26 cellular contexts compared by ENCODE assay signal in genomic region chr13:74889321-74889720, GRCh38.
DNase-seq lines count a peak whose midpoint lies in the region; ATAC-seq and TF ChIP-seq lines count a peak whose summit lies in the region.
"Had no signal": no experiment of that assay in that cellular context is flagged by ENCODE, and none has a peak within 500 bp of the region (broad histone marks: within the 10 kb centered on the region; RNA-seq: fewer than 3 reads in every experiment).

No MANE protein-coding gene starts in this region.

- H3K27ac ChIP-seq in ACC112 (ENCODE audit: low read depth, low read length) = no peak overlapping the region
- H3K27ac ChIP-seq in RWPE2 (ENCODE audit: poor library complexity, severe bottlenecking) = peak overlapping the region; percentile 97
- H3K27ac ChIP-seq in thyroid gland = no peak overlapping the region
- H3K27ac ChIP-seq: left lung, skin epidermis, tibial artery had no signal

- ATAC-seq in RWPE2 (ENCODE audit: low read depth) = peak; percentile 69
- no peak for ATAC-seq in HG03432 (IDR thresholded peaks at IDR 0.05; ENCODE audit: unreplicated experiment)
- ATAC-seq in stimulated activated effector memory CD8-positive, alpha-beta T cell treated with anti-CD3 and anti-CD28 coated beads, Interleukin-12 subunit alpha, Interleukin-12 subunit beta, amount 100 ng/mL, for 72 hours = no peak
- ATAC-seq: activated CD4-positive, CD25-positive, alpha-beta regulatory T cell treated with anti-CD3 and anti-CD28 coated beads, Interleukin-2, amount 50 U/mL, for 24 hours; activated CD8-positive, alpha-beta T cell treated with anti-CD3 and anti-CD28 coated beads for 36 hours; esophagus mucosa; left lung; mucosa of descending colon; stimulated activated naive CD8-positive, alpha-beta T cell treated with anti-CD3 and anti-CD28 coated beads, Interleukin-15, Interleukin-2, amounts not matched to agents 100 U/mL and 50 U/mL, for 24 hours had no signal

- TF ChIP-seq CTCF in RWPE2 (IDR thresholded peaks at IDR 0.05; ENCODE audit: poor library complexity, severe bottlenecking) (no peak), fibroblast of villous mesenchyme (IDR thresholded peaks at IDR 0.05; ENCODE audit: insufficient read depth, low read depth, low read length) (no peak), thyroid gland (IDR thresholded peaks at IDR 0.05) (no peak)

- H3K4me1 Mint-ChIP-seq in stimulated activated effector memory CD8-positive, alpha-beta T cell treated with anti-CD3 and anti-CD28 coated beads, Interleukin-12 subunit alpha, Interleukin-12 subunit beta, amount 100 ng/mL, for 72 hours = peaks cover 6% of the 10 kb centered on the region

- peaks cover 31% of the 10 kb centered on the region for H3K4me1 ChIP-seq in ACC112 (ENCODE audit: control insufficient read depth, insufficient read depth, low read length, unreplicated experiment)
- H3K4me1 ChIP-seq in RWPE2 (ENCODE audit: insufficient read depth, poor library complexity, severe bottlenecking) = peaks cover 36% of the 10 kb centered on the region
- H3K4me1 ChIP-seq in thyroid gland = no peaks in the 10 kb centered on the region
- H3K4me1 ChIP-seq: left lung, tibial artery had no signal

- intact Hi-C loops in thyroid gland (cut with DNase I) = no loop called here

- H3K36me3 Mint-ChIP-seq in stimulated activated effector memory CD8-positive, alpha-beta T cell treated with anti-CD3 and anti-CD28 coated beads, Interleukin-12 subunit alpha, Interleukin-12 subunit beta, amount 100 ng/mL, for 72 hours = no peaks in the 10 kb centered on the region

- DNase-seq in HT-29 (ENCODE audit: low spot score) (peak; percentile 79), RWPE2 (ENCODE audit: low spot score) (no peak), fibroblast of villous mesenchyme (ENCODE audit: low read depth) (peak; percentile 14), thyroid gland (no peak), MV-4-11 (lab: John Stamatoyannopoulos, UW) (no peak)
- no peak for DNase-seq in stimulated activated effector memory CD8-positive, alpha-beta T cell treated with anti-CD3 and anti-CD28 coated beads, Interleukin-12 subunit alpha, Interleukin-12 subunit beta, amount 100 ng/mL, for 72 hours (ENCODE audit: low spot score in 2 of 2)
- DNase-seq: activated CD8-positive, alpha-beta T cell treated with anti-CD3 and anti-CD28 coated beads for 36 hours; activated naive CD4-positive, alpha-beta T cell; activated T-cell treated with anti-CD3 and anti-CD28 coated beads, Interleukin-2, amount 50 U/mL, for 1 hour; DMS79; KG1; left lung; mucosa of descending colon; NCI-H1092 treated with DMSO at 0.1 percent for 48 hours; NCI-H2171; NK-92 treated with Interleukin-12 subunit alpha and Interleukin-12 subunit beta, amount 100 ng/mL, for 24 hours; stimulated activated CD4-positive, alpha-beta T cell treated with anti-CD3 and anti-CD28 coated beads, Interleukin-2, amount 100 ng/mL, for 48 hours; stimulated activated naive CD8-positive, alpha-beta T cell treated with anti-CD3 and anti-CD28 coated beads, Interleukin-15, Interleukin-2, amounts not matched to agents 100 U/mL and 50 U/mL, for 24 hours; tibial artery had no signal

- H3K9me3 Mint-ChIP-seq in stimulated activated effector memory CD8-positive, alpha-beta T cell treated with anti-CD3 and anti-CD28 coated beads, Interleukin-12 subunit alpha, Interleukin-12 subunit beta, amount 100 ng/mL, for 72 hours = no peaks in the 10 kb centered on the region
- H3K9me3 Mint-ChIP-seq: activated CD8-positive, alpha-beta T cell treated with anti-CD3 and anti-CD28 coated beads for 36 hours; central memory CD8-positive, alpha-beta T cell had no signal

- H2AFZ ChIP-seq in ACC112 (ENCODE audit: low read length, unreplicated experiment) = peak overlapping the region; percentile 18

- no peak overlapping the region for H3K4me3 Mint-ChIP-seq in stimulated activated effector memory CD8-positive, alpha-beta T cell treated with anti-CD3 and anti-CD28 coated beads, Interleukin-12 subunit alpha, Interleukin-12 subunit beta, amount 100 ng/mL, for 72 hours
- H3K4me3 Mint-ChIP-seq: activated CD8-positive, alpha-beta T cell treated with anti-CD3 and anti-CD28 coated beads for 36 hours; central memory CD8-positive, alpha-beta T cell had no signal

- no peak overlapping the region for H3K27ac Mint-ChIP-seq in stimulated activated effector memory CD8-positive, alpha-beta T cell treated with anti-CD3 and anti-CD28 coated beads, Interleukin-12 subunit alpha, Interleukin-12 subunit beta, amount 100 ng/mL, for 72 hours
- H3K27ac Mint-ChIP-seq: activated CD8-positive, alpha-beta T cell treated with anti-CD3 and anti-CD28 coated beads for 36 hours; progenitor cell of endocrine pancreas had no signal

- no peaks in the 10 kb centered on the region for H3K36me3 ChIP-seq in ACC112 (ENCODE audit: insufficient read depth, low read length)
- no peaks in the 10 kb centered on the region for H3K36me3 ChIP-seq in RWPE2 (ENCODE audit: low read depth)
- H3K36me3 ChIP-seq in thyroid gland = no peaks in the 10 kb centered on the region
- H3K36me3 ChIP-seq: left lung, tibial artery had no signal

- H3K4me3 ChIP-seq in ACC112 (ENCODE audit: low read depth, low read length) = no peak overlapping the region
- H3K4me3 ChIP-seq in RWPE2 (ENCODE audit: severe bottlenecking) = no peak overlapping the region
- no peak overlapping the region for H3K4me3 ChIP-seq in fibroblast of villous mesenchyme (ENCODE audit: low read depth, low read length)
- no peak overlapping the region for H3K4me3 ChIP-seq in thyroid gland (replicated peaks in 1 of 3)
- H3K4me3 ChIP-seq: left lung, mucosa of descending colon, skin epidermis, tibial artery had no signal

- TF ChIP-seq POLR2A in thyroid gland (IDR thresholded peaks at IDR 0.05) = no peak

- no peaks in the 10 kb centered on the region for H3K79me2 ChIP-seq in ACC112 (ENCODE audit: control insufficient read depth, insufficient read depth, low read length, unreplicated experiment)

- H3K27me3 ChIP-seq in ACC112 (ENCODE audit: insufficient read depth, low read length) = no peaks in the 10 kb centered on the region
- H3K27me3 ChIP-seq in RWPE2 (ENCODE audit: insufficient read depth, poor library complexity, severe bottlenecking) = no peaks in the 10 kb centered on the region
- no peaks in the 10 kb centered on the region for H3K27me3 ChIP-seq in thyroid gland
- H3K27me3 ChIP-seq: left lung, tibial artery had no signal

- H3K9me3 ChIP-seq in RWPE2 (ENCODE audit: severe bottlenecking) (no peaks in the 10 kb centered on the region), thyroid gland (no peaks in the 10 kb centered on the region)
- H3K9me3 ChIP-seq: left lung, mucosa of descending colon, tibial artery had no signal

Comparison
In these comparisons a context has a peak if more than half of its experiments do, and no peak if none do; other contexts are left out.
1. DNase-seq: peak in HT-29 (single experiment) and fibroblast of villous mesenchyme (single experiment); none in RWPE2 (single experiment), stimulated activated effector memory CD8-positive, alpha-beta T cell treated with anti-CD3 and anti-CD28 coated beads, Interleukin-12 subunit alpha, Interleukin-12 subunit beta, amount 100 ng/mL, for 72 hours (0 of 2), thyroid gland (0 of 2) and MV-4-11 (single experiment).